10 cellular contexts compared by ENCODE assay signal in the genomic region with DNA sequence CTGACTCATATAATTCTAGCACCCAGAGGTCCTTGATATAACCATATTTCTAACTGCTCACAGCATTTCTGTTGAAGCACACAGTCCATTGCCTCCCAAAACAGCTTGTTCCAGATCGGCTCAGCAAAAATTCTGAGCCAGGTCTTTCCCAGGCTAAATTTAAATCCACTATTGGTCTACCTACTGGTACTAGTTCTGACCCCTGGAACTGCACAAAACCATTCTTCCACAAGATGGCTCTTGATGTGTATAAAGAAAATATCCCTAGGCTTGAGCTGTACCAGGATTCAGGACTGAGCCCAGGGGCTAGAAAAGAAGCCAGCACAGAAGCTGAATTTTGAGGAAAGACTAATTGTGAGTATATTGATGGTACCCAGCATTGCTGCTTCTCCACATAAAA.
DNase-seq lines count a peak whose midpoint lies in the region; ATAC-seq, FAIRE-seq and TF ChIP-seq lines count a peak whose summit lies in the region.
"Had no signal": no experiment of that assay in that cellular context is flagged by ENCODE, and none has a peak within 500 bp of the region (broad histone marks: within the 10 kb centered on the region; RNA-seq: fewer than 3 reads in every experiment).

No MANE protein-coding gene starts in this region.

- no peaks in the 10 kb centered on the region for H3K9me3 ChIP-seq in HepG2 (ENCODE audit: low read length)

- intact Hi-C loops in HepG2 (cut with micrococcal nuclease; ENCODE audit: unreplicated experiment): no loop called here

- no peaks in the 10 kb centered on the region for H4K20me1 ChIP-seq in HepG2 (ENCODE audit: insufficient read depth, low read length)

- no TSS peak for BruUV-seq in HepG2 (replicated peaks; lab: Mats Ljungman, UMichigan)

- TF ChIP-seq CTCF in choroid plexus epithelial cell (conservative IDR thresholded peaks at IDR 0.05; ENCODE audit: low read depth, low read length): peak; percentile 56
- TF ChIP-seq CTCF in HepG2 (CRISPR knock-in tag; IDR thresholded peaks at IDR 0.05): no peak
- no peak for TF ChIP-seq CTCF in GM13976 (IDR thresholded peaks at IDR 0.05; ENCODE audit: borderline replicate concordance, control extremely low read depth, extremely low read depth, insufficient read depth, missing control alignments)

- TF ChIP-seq RAD21 in HepG2 (CRISPR knock-in tag; IDR thresholded peaks at IDR 0.05): no peak

- peaks cover 18% of the 10 kb centered on the region for H3K4me1 ChIP-seq in HepG2 (ENCODE audit: insufficient read depth, low read length)

- POLR2A ChIA-PET in HepG2 (lab: Yijun Ruan, JAX): interaction anchor here (1.2 kb wide), 1 partner anchor 22 kb away, joined by 3 read pairs; no protein-coding TSS in a partner anchor

- peaks cover 18% of the 10 kb centered on the region for H3K27me3 Mint-ChIP-seq in T-helper 2 cell treated with Interferon-gamma antibody and Interleukin-4, amounts not matched to agents 5 μg/mL and 100 μg/mL, for 36 hours (ENCODE audit: low read depth)

- no peak overlapping the region for H3K4me2 ChIP-seq in HepG2 (ENCODE audit: low read depth, low read length)

- no peak overlapping the region for H3K27ac ChIP-seq in HepG2 (ENCODE audit: extremely low read length, insufficient read depth, low read length)

- no peak overlapping the region for H2AFZ ChIP-seq in HepG2 (ENCODE audit: low read length)

- H3K4me3 ChIP-seq in choroid plexus epithelial cell (ENCODE audit: low read depth, low read length): no peak overlapping the region
- H3K4me3 ChIP-seq in HepG2 (replicated peaks in 1 of 3; ENCODE audit: insufficient read depth in 1 of 3, low read depth in 2 of 3, low read length in 3 of 3): no peak overlapping the region

- CTCF ChIA-PET in HepG2 (lab: Yijun Ruan, JAX; ENCODE audit: low intra/inter-chr PET ratio, low total read pairs): no interaction called here

- peaks cover 0 to 4% of the 10 kb centered on the region in 2 experiments; a peak in 3 of 5 replicates for H3K27me3 ChIP-seq in HepG2 (ENCODE audit: control insufficient read depth in 1 of 2, insufficient read depth in 2 of 2, low read length in 2 of 2)

- no peaks in the 10 kb centered on the region for H3K36me3 Mint-ChIP-seq in T-helper 2 cell treated with Interferon-gamma antibody and Interleukin-4, amounts not matched to agents 5 μg/mL and 100 μg/mL, for 36 hours (ENCODE audit: low read depth)

- no peaks in the 10 kb centered on the region for H3K36me3 ChIP-seq in HepG2 (replicated peaks in 1 of 2; ENCODE audit: control insufficient read depth in 1 of 2, insufficient read depth in 2 of 2, low read length in 2 of 2)

- no peak for TF ChIP-seq EP300 in HepG2 (IDR thresholded peaks at IDR 0.05; ENCODE audit: low read depth in 2 of 2, low read length in 2 of 2)
- TF ChIP-seq EP300 in HepG2 (CRISPR knock-in tag; IDR thresholded peaks at IDR 0.05; ENCODE audit: borderline replicate concordance): no peak

- 7% methylated on average over 1 of the region's 1 CpG for WGBS in HepG2 (ENCODE audit: low lambda C conversion rate)

- in situ Hi-C loops in HepG2 (cut with HindIII; ENCODE audit: extremely low pct_ligation_motif_present, low pct_unique_long_range_greater_than_20kb): no loop called here
- in situ Hi-C loops in GM13976 (cut with MboI; ENCODE audit: low sequenced_read_pairs, unreplicated experiment): no loop called here

- no peaks in the 10 kb centered on the region for H3K4me1 Mint-ChIP-seq in T-helper 2 cell treated with Interferon-gamma antibody and Interleukin-4, amounts not matched to agents 5 μg/mL and 100 μg/mL, for 36 hours (ENCODE audit: low read depth)

- H3K4me3 Mint-ChIP-seq in T-helper 2 cell treated with Interferon-gamma antibody and Interleukin-4, amounts not matched to agents 5 μg/mL and 100 μg/mL, for 36 hours: no peak overlapping the region
- H3K4me3 Mint-ChIP-seq: dendritic cell treated with granulocyte-macrophage colony-stimulating factor and Interleukin-4, amounts not matched to agents 40 ng/mL and 50 ng/mL, for 4 days had no signal

- DNase-seq in AG20443 (ENCODE audit: low spot score) (peak; percentile 50), LoVo (ENCODE audit: low spot score) (peak; percentile 24), choroid plexus epithelial cell (ENCODE audit: low read depth) (peak; percentile 73), HepG2 (ENCODE audit: low spot score) (peak; percentile 13), NK-92 (lab: John Stamatoyannopoulos, UW; ENCODE audit: unreplicated experiment) (no peak), SKM-1 treated with dmso at 0.1 percent for 144 hours (lab: John Stamatoyannopoulos, UW; ENCODE audit: unreplicated experiment) (no peak), GM13976 (ENCODE audit: low spot score) (no peak)
- DNase-seq in T-helper 2 cell treated with Interferon-gamma antibody and Interleukin-4, amounts not matched to agents 5 μg/mL and 100 μg/mL, for 36 hours (ENCODE audit: low spot score): no peak

- peaks cover 4% of the 10 kb centered on the region for H3K9me3 Mint-ChIP-seq in T-helper 2 cell treated with Interferon-gamma antibody and Interleukin-4, amounts not matched to agents 5 μg/mL and 100 μg/mL, for 36 hours

- ATAC-seq in HepG2: peak; percentile 55; the same call in 2 of the 3 replicates

- H3K9ac ChIP-seq in HepG2 (ENCODE audit: insufficient read depth, low read depth, low read length): no peak overlapping the region

- H3K79me2 ChIP-seq in HepG2 (ENCODE audit: insufficient read depth, low read length): no peaks in the 10 kb centered on the region

- no peak overlapping the region for H3K27ac Mint-ChIP-seq in T-helper 2 cell treated with Interferon-gamma antibody and Interleukin-4, amounts not matched to agents 5 μg/mL and 100 μg/mL, for 36 hours
- H3K27ac Mint-ChIP-seq: dendritic cell treated with granulocyte-macrophage colony-stimulating factor and Interleukin-4, amounts not matched to agents 40 ng/mL and 50 ng/mL, for 4 days had no signal

- no peak for FAIRE-seq in HepG2 (lab: Jason Lieb, UNC)
- FAIRE-seq: D721Med had no signal

- no peak for TF ChIP-seq POLR2A in HepG2 (IDR thresholded peaks at IDR 0.05; ENCODE audit: insufficient read depth in 1 of 2, low read depth in 2 of 2, low read length in 2 of 2)

TF ChIP-seq in HepG2, 621 proteins besides CTCF, POLR2A, EP300 and RAD21:
- TF ChIP-seq, protein P1, sequence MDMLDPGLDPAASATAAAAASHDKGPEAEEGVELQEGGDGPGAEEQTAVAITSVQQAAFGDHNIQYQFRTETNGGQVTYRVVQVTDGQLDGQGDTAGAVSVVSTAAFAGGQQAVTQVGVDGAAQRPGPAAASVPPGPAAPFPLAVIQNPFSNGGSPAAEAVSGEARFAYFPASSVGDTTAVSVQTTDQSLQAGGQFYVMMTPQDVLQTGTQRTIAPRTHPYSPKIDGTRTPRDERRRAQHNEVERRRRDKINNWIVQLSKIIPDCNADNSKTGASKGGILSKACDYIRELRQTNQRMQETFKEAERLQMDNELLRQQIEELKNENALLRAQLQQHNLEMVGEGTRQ (IDR thresholded peaks at IDR 0.05; ENCODE audit: low read depth, low read length): no peak
- TF ChIP-seq, protein P1 (CRISPR knock-in tag; IDR thresholded peaks at IDR 0.05; ENCODE audit: borderline replicate concordance): no peak
- TF ChIP-seq ZSCAN29 (CRISPR knock-in tag; conservative IDR thresholded peaks at IDR 0.05): no peak
- TF ChIP-seq ZNF326 (CRISPR knock-in tag; IDR thresholded peaks at IDR 0.05; ENCODE audit: borderline replicate concordance): no peak
- no peak for TF ChIP-seq ZNF597 (CRISPR knock-in tag; IDR thresholded peaks at IDR 0.05)
- no peak for TF ChIP-seq ZC3H13 (CRISPR knock-in tag; IDR thresholded peaks at IDR 0.05)
- TF ChIP-seq SMC3 (IDR thresholded peaks at IDR 0.05; ENCODE audit: low read length): peak; percentile 14; the same call in 1 of the 2 replicates
- no peak for TF ChIP-seq HOXA7 (CRISPR knock-in tag; IDR thresholded peaks at IDR 0.05)
- no peak for TF ChIP-seq NCOA1 (CRISPR knock-in tag; IDR thresholded peaks at IDR 0.05)
- TF ChIP-seq MTF1 (CRISPR knock-in tag; IDR thresholded peaks at IDR 0.05): no peak
- no peak for TF ChIP-seq MAFK (conservative IDR thresholded peaks at IDR 0.05 in 1 of 2, IDR thresholded peaks at IDR 0.05 in 1 of 2; ENCODE audit: low read length in 2 of 2)
- TF ChIP-seq AKAP8 (CRISPR knock-in tag; IDR thresholded peaks at IDR 0.05): no peak
- TF ChIP-seq ZNF232 (CRISPR knock-in tag; IDR thresholded peaks at IDR 0.05; ENCODE audit: borderline replicate concordance): no peak
- TF ChIP-seq IRF1 (CRISPR knock-in tag; IDR thresholded peaks at IDR 0.05; ENCODE audit: low read depth): no peak
- peak; percentile 26; the same call in 1 of the 2 replicates for TF ChIP-seq STAG1 (CRISPR knock-in tag; IDR thresholded peaks at IDR 0.05)
TF ChIP-seq in HepG2: peak in this region for 2.

Comparison
In these comparisons a context has a peak if more than half of its experiments do, and no peak if none do; other contexts are left out.
1. DNase-seq: peak in AG20443 (single experiment), LoVo (single experiment), choroid plexus epithelial cell (single experiment) and HepG2 (single experiment); none in T-helper 2 cell treated with Interferon-gamma antibody and Interleukin-4, amounts not matched to agents 5 μg/mL and 100 μg/mL, for 36 hours (single experiment), NK-92 (single experiment), SKM-1 treated with dmso at 0.1 percent for 144 hours (single experiment) and GM13976 (single experiment).